Comparison of ENCODE assay signal across 8 cellular contexts in the genomic region with DNA sequence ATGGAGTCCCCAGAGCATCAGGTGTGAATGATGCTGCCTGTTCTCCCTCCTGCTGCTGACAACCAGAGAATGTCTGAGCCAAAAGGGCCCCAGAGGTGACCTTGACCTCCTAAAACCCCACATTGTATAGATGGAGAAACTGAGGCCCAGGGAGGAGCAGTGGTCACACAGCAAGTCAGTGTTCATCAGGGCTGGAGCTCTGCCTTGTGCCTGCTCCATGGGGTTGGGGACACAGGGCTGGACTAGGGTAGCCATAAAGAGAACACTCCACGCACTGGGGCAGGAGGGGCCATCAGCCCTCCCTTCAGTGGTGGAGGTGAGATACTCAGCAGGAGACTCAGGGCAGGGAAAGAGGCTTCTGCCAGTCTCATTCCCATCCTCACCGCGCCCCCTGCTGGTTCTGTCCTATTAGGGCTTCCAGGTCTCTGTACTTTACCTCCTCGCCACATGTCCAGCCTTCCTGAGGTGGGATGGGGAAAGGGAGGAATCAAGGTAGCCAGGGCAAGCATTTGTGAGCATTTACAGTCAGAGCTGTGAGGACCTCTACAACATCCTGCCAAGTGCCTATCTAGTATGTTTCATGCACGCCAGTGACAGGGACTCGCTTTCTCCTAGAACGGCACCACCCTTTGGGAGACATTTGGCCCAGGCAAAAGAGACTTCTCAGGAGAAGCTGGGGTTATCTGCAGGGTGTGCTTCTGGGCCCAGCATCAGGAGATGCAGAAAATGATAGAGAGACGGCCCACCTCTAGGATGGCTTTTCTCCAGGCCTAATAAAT. TPM values are rescaled to one million over a fixed set of nuclear protein-coding genes. Genes with fewer than 3 reads are reported as not detected.
DNase-seq lines count a peak whose midpoint lies in the region; ATAC-seq and TF ChIP-seq lines count a peak whose summit lies in the region.

No MANE protein-coding gene starts in this region.

- TF ChIP-seq CTCF in RWPE2 (IDR thresholded peaks at IDR 0.05; ENCODE audit: poor library complexity, severe bottlenecking) (peak; percentile 71), uterus (IDR thresholded peaks at IDR 0.05) (peak; percentile 44 to 53 (median 50))

- H3K36me3 Mint-ChIP-seq in CD8-positive, alpha-beta memory T cell = no peaks in the 10 kb centered on the region

- H3K36me3 ChIP-seq in CD8-positive, alpha-beta memory T cell (ENCODE audit: insufficient read depth, low read length) = no peaks in the 10 kb centered on the region
- no peaks in the 10 kb centered on the region for H3K36me3 ChIP-seq in RWPE2 (ENCODE audit: low read depth)
- no peaks in the 10 kb centered on the region for H3K36me3 ChIP-seq in uterus

- no peak overlapping the region for H3K4me3 Mint-ChIP-seq in CD8-positive, alpha-beta memory T cell

- intact Hi-C loops in uterus (cut with DNase I; ENCODE audit: low total_unique reads) = no loop called here

- no peaks in the 10 kb centered on the region for H3K9me3 Mint-ChIP-seq in CD8-positive, alpha-beta memory T cell

- peaks cover 0 to 15% (median 5%) of the 10 kb centered on the region in 3 donors for H3K4me1 Mint-ChIP-seq in CD8-positive, alpha-beta memory T cell

- no peak overlapping the region for H3K4me3 ChIP-seq in CD8-positive, alpha-beta memory T cell (ENCODE audit: low read length)
- H3K4me3 ChIP-seq in RWPE2 (ENCODE audit: severe bottlenecking) (no peak overlapping the region), uterus (no peak overlapping the region)

- H3K9me3 ChIP-seq in CD8-positive, alpha-beta memory T cell (ENCODE audit: low read length) = no peaks in the 10 kb centered on the region
- no peaks in the 10 kb centered on the region for H3K9me3 ChIP-seq in RWPE2 (ENCODE audit: severe bottlenecking)
- no peaks in the 10 kb centered on the region for H3K9me3 ChIP-seq in uterus

- peak; percentile 13 to 62 (median 28) for DNase-seq in CD8-positive, alpha-beta memory T cell
- DNase-seq in HK-2 (ENCODE audit: unreplicated experiment) (peak; percentile 77), RWPE2 (ENCODE audit: low spot score) (no peak), germinal center (ENCODE audit: low spot score) (peak; percentile 70), pons (ENCODE audit: low spot score) (peak; percentile 38), uterus (peak; percentile 39 to 49)
- DNase-seq in activated gamma-delta T cell treated with anti-CD3 and anti-CD28 coated beads, Interleukin-2, amount 50 U/mL, for 16 hours (ENCODE audit: low read depth) = peak; percentile 42

- POLR2A ChIA-PET in CD8-positive, alpha-beta memory T cell (lab: Charles Lee) = no interaction called here

- peak; percentile 58 for ATAC-seq in RWPE2 (ENCODE audit: low read depth)
- ATAC-seq in HG03025 (IDR thresholded peaks at IDR 0.05; ENCODE audit: low FRiP score, unreplicated experiment) = no peak

- CTCF ChIA-PET in CD8-positive, alpha-beta memory T cell (lab: Charles Lee) = interaction anchor here (1.7 kb wide), 1 partner anchor 10 kb away, joined by 10 read pairs; no protein-coding TSS in a partner anchor

- peaks cover 0 to 1% of the 10 kb centered on the region in 2 donors for H3K27me3 Mint-ChIP-seq in CD8-positive, alpha-beta memory T cell

- peak overlapping the region; percentile 59 for H3K27ac ChIP-seq in CD8-positive, alpha-beta memory T cell (ENCODE audit: low read depth, low read length)
- H3K27ac ChIP-seq in RWPE2 (ENCODE audit: poor library complexity, severe bottlenecking) = no peak overlapping the region
- H3K27ac ChIP-seq in uterus = no peak overlapping the region

- no peaks in the 10 kb centered on the region for H3K4me1 ChIP-seq in CD8-positive, alpha-beta memory T cell (ENCODE audit: insufficient read depth, low read length)
- H3K4me1 ChIP-seq in RWPE2 (ENCODE audit: insufficient read depth, poor library complexity, severe bottlenecking) = peaks cover 5% of the 10 kb centered on the region
- no peaks in the 10 kb centered on the region for H3K4me1 ChIP-seq in uterus

- no peak for TF ChIP-seq POLR2A in uterus (IDR thresholded peaks at IDR 0.05)

- H3K27ac Mint-ChIP-seq in CD8-positive, alpha-beta memory T cell = no peak overlapping the region

- no peaks in the 10 kb centered on the region for H3K27me3 ChIP-seq in CD8-positive, alpha-beta memory T cell (ENCODE audit: insufficient read depth, low read length, poor library complexity, severe bottlenecking)
- H3K27me3 ChIP-seq in RWPE2 (ENCODE audit: insufficient read depth, poor library complexity, severe bottlenecking) (no peaks in the 10 kb centered on the region), uterus (no peaks in the 10 kb centered on the region)

RNA-seq across cellular contexts. Expression of gene NEU3, which starts 43.2 kb away (rescaled TPM):
- 10 to 100 TPM; 12.7 TPM for total RNA-seq in CD8-positive, alpha-beta memory T cell
- 2.1 TPM for polyA plus RNA-seq in CD8-positive, alpha-beta memory T cell
- 10 to 100 TPM; 10.9 to 50.0 (median 13.3) TPM for total RNA-seq in uterus
